ENCODE assay signal across 10 cellular contexts in genomic region chr1:46184920-46185658, GRCh38. TPM values are rescaled to one million over a fixed set of nuclear protein-coding genes. Genes with fewer than 3 reads are reported as not detected.
DNase-seq lines count a peak whose midpoint lies in the region; ATAC-seq and TF ChIP-seq lines count a peak whose summit lies in the region.
"Had no signal": no experiment of that assay in that cellular context is flagged by ENCODE, and none has a peak within 500 bp of the region (broad histone marks: within the 10 kb centered on the region; RNA-seq: fewer than 3 reads in every experiment).

No MANE protein-coding gene starts in this region.

- no peaks in the 10 kb centered on the region for H3K27me3 ChIP-seq in CD4-positive, CD25-positive, alpha-beta regulatory T cell (ENCODE audit: control insufficient read depth, insufficient read depth, low read length)
- H3K27me3 ChIP-seq in parathyroid adenoma (ENCODE audit: control insufficient read depth, insufficient read depth, low read length), result no peaks in the 10 kb centered on the region
- H3K27me3 ChIP-seq: MG63 had no signal

- H3K4me2 ChIP-seq in parathyroid adenoma (ENCODE audit: low read length), result no peak overlapping the region

- peaks cover 16% of the 10 kb centered on the region for H3K36me3 Mint-ChIP-seq in CD4-positive, CD25-positive, alpha-beta regulatory T cell

- H3K36me3 ChIP-seq in CD4-positive, CD25-positive, alpha-beta regulatory T cell (ENCODE audit: control insufficient read depth, insufficient read depth, low read length), result peaks cover 9% of the 10 kb centered on the region
- H3K36me3 ChIP-seq in parathyroid adenoma (ENCODE audit: control insufficient read depth, insufficient read depth, low read length), result no peaks in the 10 kb centered on the region

- no peak overlapping the region for H3K27ac ChIP-seq in CD4-positive, CD25-positive, alpha-beta regulatory T cell (ENCODE audit: insufficient read depth, low read length, poor library complexity, severe bottlenecking)
- H3K27ac ChIP-seq in parathyroid adenoma, result peak overlapping the region; percentile 92

- TF ChIP-seq CTCF in parathyroid adenoma (IDR thresholded peaks at IDR 0.05), result no peak

- H3K27ac Mint-ChIP-seq in CD4-positive, CD25-positive, alpha-beta regulatory T cell, result peak overlapping the region in 2 of 3 donors; percentile 82 to 92

- H3K4me3 Mint-ChIP-seq in CD4-positive, CD25-positive, alpha-beta regulatory T cell, result peak overlapping the region in 1 of 4 donors; percentile 42
- H3K4me3 Mint-ChIP-seq: CD4-positive, alpha-beta memory T cell had no signal

- H3K4me1 ChIP-seq in CD4-positive, CD25-positive, alpha-beta regulatory T cell (ENCODE audit: control insufficient read depth, insufficient read depth, low read length, poor library complexity, severe bottlenecking), result peaks cover 3% of the 10 kb centered on the region
- peaks cover 51% of the 10 kb centered on the region for H3K4me1 ChIP-seq in parathyroid adenoma

- no peaks in the 10 kb centered on the region for H3K9me3 Mint-ChIP-seq in CD4-positive, CD25-positive, alpha-beta regulatory T cell
- H3K9me3 Mint-ChIP-seq: CD4-positive, alpha-beta memory T cell had no signal

- no peak overlapping the region for H3K4me3 ChIP-seq in CD4-positive, CD25-positive, alpha-beta regulatory T cell (ENCODE audit: low read depth, low read length)
- H3K4me3 ChIP-seq in parathyroid adenoma (ENCODE audit: low read depth, low read length), result no peak overlapping the region
- H3K4me3 ChIP-seq: MG63 had no signal

- peak in 1 of 3 donors; percentile 27 for DNase-seq in CD4-positive, CD25-positive, alpha-beta regulatory T cell
- peak; percentile 44 for DNase-seq in activated CD8-positive, alpha-beta memory T cell treated with anti-CD3 and anti-CD28 coated beads, Interleukin-2, amount 50 U/mL, for 4 hours
- DNase-seq in OCI-M1 (lab: John Stamatoyannopoulos, UW) (no peak), HuH-7 (ENCODE audit: low spot score) (no peak), glomerular visceral epithelial cell (ENCODE audit: extremely low spot score) (no peak)
- DNase-seq: MG63, SHP77 treated with DMSO at 0.1 percent for 48 hours had no signal

- H3K4me1 Mint-ChIP-seq in CD4-positive, CD25-positive, alpha-beta regulatory T cell, result peaks cover 0 to 14% (median 2%) of the 10 kb centered on the region in 4 donors

- no peaks in the 10 kb centered on the region for H3K27me3 Mint-ChIP-seq in CD4-positive, CD25-positive, alpha-beta regulatory T cell
- H3K27me3 Mint-ChIP-seq: CD4-positive, alpha-beta memory T cell had no signal

- ATAC-seq in CD4-positive, CD25-positive, alpha-beta regulatory T cell (ENCODE audit: low read depth in 2 of 2), result no peak

- no peak overlapping the region for H2AFZ ChIP-seq in parathyroid adenoma

- H3K9me3 ChIP-seq in CD4-positive, CD25-positive, alpha-beta regulatory T cell (ENCODE audit: control insufficient read depth in 2 of 2, low read length in 2 of 2), result no peaks in the 10 kb centered on the region
- no peaks in the 10 kb centered on the region for H3K9me3 ChIP-seq in parathyroid adenoma (ENCODE audit: control insufficient read depth, low read length)
- H3K9me3 ChIP-seq: MG63 had no signal

- H3K9ac ChIP-seq in parathyroid adenoma, result no peak overlapping the region

- peaks cover 3% of the 10 kb centered on the region for H3K79me2 ChIP-seq in parathyroid adenoma

RNA-seq across cellular contexts. Expression of gene P3R3URF, which starts 8.8 kb away (rescaled TPM):
- not detected for total RNA-seq in CD4-positive, CD25-positive, alpha-beta regulatory T cell
- not detected for polyA plus RNA-seq in CD4-positive, CD25-positive, alpha-beta regulatory T cell
- total RNA-seq: CD4-positive, alpha-beta memory T cell; renal cortical epithelial cell had no signal
- polyA plus RNA-seq: CD4-positive, alpha-beta memory T cell had no signal

RNA-seq across cellular contexts. Expression of gene TSPAN1, which starts 10.2 kb away (rescaled TPM):
- not detected for total RNA-seq in CD4-positive, CD25-positive, alpha-beta regulatory T cell
- not detected for polyA plus RNA-seq in CD4-positive, CD25-positive, alpha-beta regulatory T cell
- total RNA-seq: CD4-positive, alpha-beta memory T cell had no signal
- polyA plus RNA-seq: CD4-positive, alpha-beta memory T cell had no signal

RNA-seq across cellular contexts. Expression of gene POMGNT1, which starts 13.1 kb away (rescaled TPM):
- total RNA-seq in CD4-positive, CD25-positive, alpha-beta regulatory T cell, result 32.5 TPM
- 10 to 100 TPM; 28.9 to 35.8 (median 32.5) TPM for polyA plus RNA-seq in CD4-positive, CD25-positive, alpha-beta regulatory T cell

RNA-seq across cellular contexts. Expression of gene LURAP1, which starts 18.0 kb away (rescaled TPM):
- total RNA-seq in CD4-positive, CD25-positive, alpha-beta regulatory T cell, result not detected
- not detected for polyA plus RNA-seq in CD4-positive, CD25-positive, alpha-beta regulatory T cell

RNA-seq across cellular contexts. Expression of gene PIK3R3, which starts 52.7 kb away (rescaled TPM):
- 4.9 TPM for total RNA-seq in CD4-positive, CD25-positive, alpha-beta regulatory T cell
- 1 to 10 TPM; 3.2 to 7.7 (median 5.0) TPM for polyA plus RNA-seq in CD4-positive, CD25-positive, alpha-beta regulatory T cell
